Comparison of ENCODE assay signal across 11 cellular contexts in genomic region chr1:54327386-54328116, GRCh38.
DNase-seq lines count a peak whose midpoint lies in the region; ATAC-seq and TF ChIP-seq lines count a peak whose summit lies in the region.
"Had no signal": no experiment of that assay in that cellular context is flagged by ENCODE, and none has a peak within 500 bp of the region (broad histone marks: within the 10 kb centered on the region; RNA-seq: fewer than 3 reads in every experiment).

No MANE protein-coding gene starts in this region.

- H3K4me3 ChIP-seq in CD8-positive, alpha-beta T cell (ENCODE audit: low read depth, low read length), result no peak overlapping the region
- H3K4me3 ChIP-seq in dorsolateral prefrontal cortex, result peak overlapping the region in 5 of 59 donors; percentile 2 to 21 (median 16)
- H3K4me3 ChIP-seq in neuronal stem cell (ENCODE audit: low read length in 2 of 2), result no peak overlapping the region
- H3K4me3 ChIP-seq: HAP-1, mucosa of descending colon had no signal

- no peak overlapping the region for H2AK5ac ChIP-seq in neuronal stem cell (ENCODE audit: low read depth, low read length)

- peaks cover 86% of the 10 kb centered on the region for H3K4me1 Mint-ChIP-seq in CD8-positive, alpha-beta T cell (ENCODE audit: low read depth)

- no CpG with 5 or more reads among the region's 15 CpGs for WGBS in neuronal stem cell (ENCODE audit: extremely low coverage in 2 of 2, insufficient read length in 2 of 2, insufficient replicate concordance in 1 of 2), 2 donors

- POLR2A ChIA-PET in CD8-positive, alpha-beta T cell (lab: Charles Lee), result no interaction called here

- H2BK120ac ChIP-seq in neuronal stem cell (ENCODE audit: low read depth, low read length), result no peak overlapping the region

- no peak overlapping the region for H2AFZ ChIP-seq in neuronal stem cell (ENCODE audit: low read length)

- no peak overlapping the region for H3K4me3 Mint-ChIP-seq in CD8-positive, alpha-beta T cell

- H3K9me3 ChIP-seq in CD8-positive, alpha-beta T cell (ENCODE audit: low read length), result no peaks in the 10 kb centered on the region
- H3K9me3 ChIP-seq in neuronal stem cell (replicated peaks in 1 of 2; ENCODE audit: control insufficient read depth in 2 of 2, insufficient read depth in 1 of 2, low read depth in 1 of 2, low read length in 2 of 2), result no peaks in the 10 kb centered on the region
- H3K9me3 ChIP-seq: HAP-1, mucosa of descending colon had no signal

- TF ChIP-seq CTCF in CD8-positive, alpha-beta T cell (IDR thresholded peaks at IDR 0.05), result no peak
- TF ChIP-seq CTCF in dorsolateral prefrontal cortex (IDR thresholded peaks at IDR 0.05 in 54 of 56, conservative IDR thresholded peaks at IDR 0.05 in 2 of 56; ENCODE audit: low read depth in 1 of 56, partially characterized antibody in 56 of 56), result no peak

- no peak overlapping the region for H3K4me2 ChIP-seq in neuronal stem cell (ENCODE audit: insufficient read depth, low read length, poor library complexity, severe bottlenecking)

- H3K79me1 ChIP-seq in neuronal stem cell (ENCODE audit: low read depth, low read length), result peaks cover 3% of the 10 kb centered on the region

- H3K18ac ChIP-seq in neuronal stem cell (ENCODE audit: low read length), result peak overlapping the region; percentile 60

- H3K27me3 Mint-ChIP-seq in CD8-positive, alpha-beta T cell (ENCODE audit: low read depth), result no peaks in the 10 kb centered on the region

- no peaks in the 10 kb centered on the region for H3K9me3 Mint-ChIP-seq in CD8-positive, alpha-beta T cell

- no peak overlapping the region for H2BK12ac ChIP-seq in neuronal stem cell (ENCODE audit: low read length)

- H2BK5ac ChIP-seq in neuronal stem cell (ENCODE audit: low read length), result no peak overlapping the region

- H3K27ac ChIP-seq in CD8-positive, alpha-beta T cell (ENCODE audit: low read depth, low read length), result no peak overlapping the region
- peak overlapping the region in 58 of 59 donors; percentile 49 to 96 (median 86) for H3K27ac ChIP-seq in dorsolateral prefrontal cortex
- no peak overlapping the region for H3K27ac ChIP-seq in neuronal stem cell (replicated peaks; ENCODE audit: low read length)

- intact Hi-C loops in CD8-positive, alpha-beta T cell (cut with DNase I, micrococcal nuclease), result no loop called here
- intact Hi-C loops in dorsolateral prefrontal cortex (cut with DNase I), result loop anchor here in 1 of 2 donors (10.0 kb wide), 1 partner anchor 77 kb away; the partner anchor contains the start of gene SSBP3

- H4K91ac ChIP-seq in neuronal stem cell (ENCODE audit: low read depth, low read length, poor library complexity), result no peak overlapping the region

- no peak overlapping the region for H3K9ac ChIP-seq in neuronal stem cell (ENCODE audit: low read depth, low read length, poor library complexity)

- H3K4me1 ChIP-seq in CD8-positive, alpha-beta T cell (ENCODE audit: insufficient read depth, low read length), result peaks cover 43% of the 10 kb centered on the region
- H3K4me1 ChIP-seq in neuronal stem cell (ENCODE audit: control insufficient read depth in 2 of 2, insufficient read depth in 1 of 2, low read depth in 1 of 2, low read length in 2 of 2), result peaks cover 75 to 86% of the 10 kb centered on the region in 2 donors

- peaks cover 9% of the 10 kb centered on the region for H3K36me3 Mint-ChIP-seq in CD8-positive, alpha-beta T cell

- H3K14ac ChIP-seq in neuronal stem cell (ENCODE audit: low read length), result no peak overlapping the region

- H3K27ac Mint-ChIP-seq in CD8-positive, alpha-beta T cell, result peak overlapping the region; percentile 66

- CTCF ChIA-PET in CD8-positive, alpha-beta T cell (lab: Charles Lee), result interaction anchor here (0.8 kb wide), 1 partner anchor 162 kb away, joined by 3 read pairs; no protein-coding TSS in a partner anchor

- ATAC-seq in CD8-positive, alpha-beta T cell, result no peak
- no peak for ATAC-seq in HG03135 (IDR thresholded peaks at IDR 0.05; ENCODE audit: unreplicated experiment)
- ATAC-seq in HG03378 (IDR thresholded peaks at IDR 0.05; ENCODE audit: unreplicated experiment), result no peak
- ATAC-seq: mucosa of descending colon had no signal

- H2BK15ac ChIP-seq in neuronal stem cell (ENCODE audit: low read length), result no peak overlapping the region

- no peak for DNase-seq in CD8-positive, alpha-beta T cell
- DNase-seq in NAMALWA (ENCODE audit: low spot score), result peak; percentile 8
- no peak for DNase-seq in dorsolateral prefrontal cortex
- no peak for DNase-seq in neuronal stem cell (ENCODE audit: low spot score)
- no peak for DNase-seq in activated CD8-positive, alpha-beta memory T cell treated with anti-CD3 and anti-CD28 coated beads, Interleukin-2, amount 50 U/mL, for 4 hours
- no peak for DNase-seq in foreskin melanocyte
- DNase-seq: mucosa of descending colon, T-helper 9 cell had no signal

- H4K8ac ChIP-seq in neuronal stem cell (ENCODE audit: low read depth, low read length), result no peak overlapping the region

- H3K36me3 ChIP-seq in CD8-positive, alpha-beta T cell (ENCODE audit: insufficient read depth, low read length), result no peaks in the 10 kb centered on the region
- peaks cover 0 to 32% of the 10 kb centered on the region in 2 donors for H3K36me3 ChIP-seq in neuronal stem cell (replicated peaks in 1 of 2; ENCODE audit: control insufficient read depth in 2 of 2, insufficient read depth in 2 of 2, low read length in 2 of 2)
- H3K36me3 ChIP-seq: HAP-1 had no signal

- no peaks in the 10 kb centered on the region for H3K27me3 ChIP-seq in CD8-positive, alpha-beta T cell (ENCODE audit: insufficient read depth, low read length)
- no peaks in the 10 kb centered on the region for H3K27me3 ChIP-seq in dorsolateral prefrontal cortex
- no peaks in the 10 kb centered on the region for H3K27me3 ChIP-seq in neuronal stem cell (ENCODE audit: control insufficient read depth in 3 of 3, insufficient read depth in 3 of 3, low read depth in 1 of 3, low read length in 3 of 3)

- no peak overlapping the region for H3K4ac ChIP-seq in neuronal stem cell (ENCODE audit: low read length)

- no peak overlapping the region for H3K23ac ChIP-seq in neuronal stem cell (ENCODE audit: low read depth, low read length, poor library complexity)

Comparison
In these comparisons a context has a peak if more than half of its experiments do, and no peak if none do; other contexts are left out.
1. H3K27ac ChIP-seq: peak in dorsolateral prefrontal cortex (58 of 59); none in CD8-positive, alpha-beta T cell (single experiment) and neuronal stem cell (single experiment).